24 cellular contexts compared by ENCODE assay signal in the genomic region with DNA sequence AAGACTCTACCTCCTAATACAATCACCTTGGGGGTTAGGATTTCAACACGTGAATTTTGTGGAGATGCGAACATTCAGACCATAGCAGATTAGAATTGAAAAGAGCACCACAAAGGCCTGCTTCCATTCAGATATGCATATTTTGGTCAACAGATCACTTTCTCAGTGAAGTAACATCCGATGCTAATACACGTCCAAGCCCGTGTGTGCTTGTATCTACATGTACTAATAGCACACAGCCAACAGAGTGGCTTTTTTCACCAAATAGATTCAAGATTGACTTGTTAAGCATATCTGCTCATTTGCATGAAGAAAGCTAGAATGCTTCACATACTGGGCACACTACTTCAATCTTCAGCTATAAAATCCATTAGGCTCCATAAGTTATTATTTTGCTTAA. TPM values are rescaled to one million over a fixed set of nuclear protein-coding genes. Genes with fewer than 3 reads are reported as not detected.
DNase-seq lines count a peak whose midpoint lies in the region; ATAC-seq and TF ChIP-seq lines count a peak whose summit lies in the region.
"Had no signal": no experiment of that assay in that cellular context is flagged by ENCODE, and none has a peak within 500 bp of the region (broad histone marks: within the 10 kb centered on the region; RNA-seq: fewer than 3 reads in every experiment).

No MANE protein-coding gene starts in this region.

- no peaks in the 10 kb centered on the region for H3K27me3 ChIP-seq in A673 (replicated peaks; ENCODE audit: insufficient read depth, low read depth, low read length, poor library complexity)
- no peaks in the 10 kb centered on the region for H3K27me3 ChIP-seq in neuronal stem cell (ENCODE audit: control insufficient read depth in 3 of 3, insufficient read depth in 3 of 3, low read depth in 1 of 3, low read length in 3 of 3)
- H3K27me3 ChIP-seq in testis, result no peaks in the 10 kb centered on the region
- H3K27me3 ChIP-seq: sigmoid colon had no signal

- no peak overlapping the region for H3K4me3 ChIP-seq in A673 (ENCODE audit: low read depth, low read length, poor library complexity, severe bottlenecking)
- H3K4me3 ChIP-seq in neuronal stem cell (ENCODE audit: low read length in 2 of 2), result no peak overlapping the region
- H3K4me3 ChIP-seq in testis, result no peak overlapping the region
- H3K4me3 ChIP-seq: sigmoid colon had no signal

- no peak overlapping the region for H3K14ac ChIP-seq in neuronal stem cell (ENCODE audit: low read length)

- no peak for TF ChIP-seq POLR2A in testis (IDR thresholded peaks at IDR 0.05)

- no peak overlapping the region for H3K4me2 ChIP-seq in neuronal stem cell (ENCODE audit: insufficient read depth, low read length, poor library complexity, severe bottlenecking)

- intact Hi-C loops in A673 (cut with micrococcal nuclease; ENCODE audit: unreplicated experiment) (no loop called here), testis (cut with DNase I; ENCODE audit: low total_unique reads) (loop anchor here (5.0 kb wide), 1 partner anchor 34 kb away; a partner anchor contains a TSS)

- H3K9me3 Mint-ChIP-seq in activated T-cell treated with anti-CD3 and anti-CD28 coated beads, Interleukin-2, amount 50 U/mL, for 24 hours, result no peaks in the 10 kb centered on the region
- H3K9me3 Mint-ChIP-seq: activated CD4-positive, alpha-beta memory T cell treated with anti-CD3 and anti-CD28 coated beads for 36 hours; activated naive CD4-positive, alpha-beta T cell treated with anti-CD3 and anti-CD28 coated beads for 36 hours; activated T-helper 1 cell treated with anti-CD3 and anti-CD28 coated beads, Interleukin-12 subunit alpha, Interleukin-12 subunit beta, Interleukin-2, Interleukin-4 antibody, amounts not matched to agents 30 ng/mL and 10 ng/mL and 1 ng/mL, durations not matched to agents 14 hours and 24 hours and 36 hours; CD4-positive, CD25-positive, alpha-beta regulatory T cell; HFFc6; naive B cell had no signal

- POLR2A ChIA-PET in A673 (lab: Charles Lee; ENCODE audit: low non-redundant PET), result interaction anchor here (0.6 kb wide), 1 partner anchor 20 kb away, joined by 3 read pairs; no protein-coding TSS in a partner anchor
- POLR2A ChIA-PET in RWPE1 (lab: Yijun Ruan, JAX; ENCODE audit: low non-redundant PET), result no interaction called here

- no peak overlapping the region for H2BK12ac ChIP-seq in neuronal stem cell (ENCODE audit: low read length)

- no peaks in the 10 kb centered on the region for H3K27me3 Mint-ChIP-seq in activated T-cell treated with anti-CD3 and anti-CD28 coated beads, Interleukin-2, amount 50 U/mL, for 24 hours
- H3K27me3 Mint-ChIP-seq: activated CD4-positive, alpha-beta memory T cell treated with anti-CD3 and anti-CD28 coated beads for 36 hours; naive B cell had no signal

- peak overlapping the region; percentile 72 for H3K27ac ChIP-seq in A673 (ENCODE audit: low read depth, low read length, poor library complexity, severe bottlenecking)
- H3K27ac ChIP-seq in RWPE1, result no peak overlapping the region
- H3K27ac ChIP-seq in neuronal stem cell (replicated peaks; ENCODE audit: low read length), result no peak overlapping the region
- H3K27ac ChIP-seq in testis, result no peak overlapping the region

- no peak overlapping the region for H2BK120ac ChIP-seq in neuronal stem cell (ENCODE audit: low read depth, low read length)

- H3K36me3 ChIP-seq in A673 (ENCODE audit: insufficient read depth, low read length, poor library complexity, severe bottlenecking), result no peaks in the 10 kb centered on the region
- no peaks in the 10 kb centered on the region for H3K36me3 ChIP-seq in neuronal stem cell (replicated peaks in 1 of 2; ENCODE audit: control insufficient read depth in 2 of 2, insufficient read depth in 2 of 2, low read length in 2 of 2)
- H3K36me3 ChIP-seq in testis (ENCODE audit: low read depth, missing control alignments), result no peaks in the 10 kb centered on the region
- H3K36me3 ChIP-seq: sigmoid colon had no signal

- no peak overlapping the region for H4K91ac ChIP-seq in neuronal stem cell (ENCODE audit: low read depth, low read length, poor library complexity)

- no peak overlapping the region for H3K4me3 Mint-ChIP-seq in activated T-cell treated with anti-CD3 and anti-CD28 coated beads, Interleukin-2, amount 50 U/mL, for 24 hours
- H3K4me3 Mint-ChIP-seq: activated CD4-positive, alpha-beta memory T cell treated with anti-CD3 and anti-CD28 coated beads for 36 hours; activated naive CD4-positive, alpha-beta T cell treated with anti-CD3 and anti-CD28 coated beads for 36 hours; activated T-helper 1 cell treated with anti-CD3 and anti-CD28 coated beads, Interleukin-12 subunit alpha, Interleukin-12 subunit beta, Interleukin-2, Interleukin-4 antibody, amounts not matched to agents 30 ng/mL and 10 ng/mL and 1 ng/mL, durations not matched to agents 14 hours and 24 hours and 36 hours; CD4-positive, CD25-positive, alpha-beta regulatory T cell; HFFc6; naive B cell had no signal

- no peak overlapping the region for H2AK5ac ChIP-seq in neuronal stem cell (ENCODE audit: low read depth, low read length)

- H2BK15ac ChIP-seq in neuronal stem cell (ENCODE audit: low read length), result no peak overlapping the region

- no peak for TF ChIP-seq CTCF in A673 (conservative IDR thresholded peaks at IDR 0.05; ENCODE audit: low read depth, low read length)
- no peak for TF ChIP-seq CTCF in RWPE1 (conservative IDR thresholded peaks at IDR 0.05; ENCODE audit: low read depth)
- TF ChIP-seq CTCF in testis (IDR thresholded peaks at IDR 0.05), result no peak

- H3K36me3 Mint-ChIP-seq in activated T-cell treated with anti-CD3 and anti-CD28 coated beads, Interleukin-2, amount 50 U/mL, for 24 hours (ENCODE audit: low read depth), result no peaks in the 10 kb centered on the region
- H3K36me3 Mint-ChIP-seq: activated CD4-positive, alpha-beta memory T cell treated with anti-CD3 and anti-CD28 coated beads for 36 hours; CD4-positive, CD25-positive, alpha-beta regulatory T cell; naive B cell had no signal

- no peak overlapping the region for H3K23ac ChIP-seq in neuronal stem cell (ENCODE audit: low read depth, low read length, poor library complexity)

- no peak overlapping the region for H4K8ac ChIP-seq in neuronal stem cell (ENCODE audit: low read depth, low read length)

- H3K79me1 ChIP-seq in neuronal stem cell (ENCODE audit: low read depth, low read length), result no peaks in the 10 kb centered on the region

- DNase-seq in A673 (ENCODE audit: low spot score), result no peak
- DNase-seq in RWPE1 (ENCODE audit: low spot score), result peak; percentile 45
- DNase-seq in neuronal stem cell (ENCODE audit: low spot score), result no peak
- no peak for DNase-seq in testis
- no peak for DNase-seq in activated T-cell treated with anti-CD3 and anti-CD28 coated beads, Interleukin-2, amount 50 U/mL, for 24 hours
- DNase-seq in NCI-H2107 (lab: John Stamatoyannopoulos, UW), result no peak
- DNase-seq: activated CD4-positive, alpha-beta memory T cell treated with anti-CD3 and anti-CD28 coated beads for 36 hours; activated naive CD4-positive, alpha-beta T cell treated with anti-CD3 and anti-CD28 coated beads for 36 hours; CD4-positive, CD25-positive, alpha-beta regulatory T cell; HFFc6; kidney; midbrain; naive B cell; NCI-H1092 treated with DMSO at 0.1 percent for 48 hours; NCI-H187; NCI-H510A treated with DMSO at 0.1 percent for 48 hours; occipital lobe; psoas muscle; RPMI8226; sigmoid colon; stimulated activated CD4-positive, alpha-beta T cell treated with anti-CD3 and anti-CD28 coated beads, Interleukin-4, amount 100 ng/mL, for 4 hours had no signal

- H3K9me3 ChIP-seq in A673 (ENCODE audit: low read depth, low read length, poor library complexity, severe bottlenecking) (no peaks in the 10 kb centered on the region), neuronal stem cell (replicated peaks in 1 of 2; ENCODE audit: control insufficient read depth in 2 of 2, insufficient read depth in 1 of 2, low read depth in 1 of 2, low read length in 2 of 2) (peaks cover 0 to 4% of the 10 kb centered on the region in 2 donors), testis (no peaks in the 10 kb centered on the region)
- H3K9me3 ChIP-seq: psoas muscle, sigmoid colon had no signal

- no peak overlapping the region for H3K9ac ChIP-seq in neuronal stem cell (ENCODE audit: low read depth, low read length, poor library complexity)

- no peak overlapping the region for H3K27ac Mint-ChIP-seq in activated T-cell treated with anti-CD3 and anti-CD28 coated beads, Interleukin-2, amount 50 U/mL, for 24 hours
- H3K27ac Mint-ChIP-seq: activated CD4-positive, alpha-beta memory T cell treated with anti-CD3 and anti-CD28 coated beads for 36 hours; activated naive CD4-positive, alpha-beta T cell treated with anti-CD3 and anti-CD28 coated beads for 36 hours; activated T-helper 1 cell treated with anti-CD3 and anti-CD28 coated beads, Interleukin-12 subunit alpha, Interleukin-12 subunit beta, Interleukin-2, Interleukin-4 antibody, amounts not matched to agents 30 ng/mL and 10 ng/mL and 1 ng/mL, durations not matched to agents 14 hours and 24 hours and 36 hours; CD4-positive, CD25-positive, alpha-beta regulatory T cell; HFFc6; naive B cell had no signal

- H2BK5ac ChIP-seq in neuronal stem cell (ENCODE audit: low read length), result no peak overlapping the region

- CTCF ChIA-PET in A673 (lab: Charles Lee), result no interaction called here
- CTCF ChIA-PET in RWPE1 (lab: Yijun Ruan, JAX), result interaction anchor here (0.5 kb wide), 1 partner anchor 85 kb away, joined by 4 read pairs; no protein-coding TSS in a partner anchor

- H3K4me1 Mint-ChIP-seq in activated T-cell treated with anti-CD3 and anti-CD28 coated beads, Interleukin-2, amount 50 U/mL, for 24 hours (ENCODE audit: low read depth), result peaks cover 6% of the 10 kb centered on the region
- H3K4me1 Mint-ChIP-seq: naive B cell had no signal

- ATAC-seq in esophagus mucosa (peak; percentile 78), HG03378 (IDR thresholded peaks at IDR 0.05; ENCODE audit: unreplicated experiment) (no peak)
- ATAC-seq: psoas muscle had no signal

- H2AFZ ChIP-seq in neuronal stem cell (ENCODE audit: low read length), result peak overlapping the region; percentile 25

- no CpG with 5 or more reads among the region's 5 CpGs for WGBS in neuronal stem cell (ENCODE audit: extremely low coverage in 2 of 2, insufficient read length in 2 of 2, insufficient replicate concordance in 1 of 2), 2 donors
- WGBS in testis, 2 donors, result 86 to 92% methylated on average over 5 of the region's 5 CpGs

- H3K4ac ChIP-seq in neuronal stem cell (ENCODE audit: low read length), result no peak overlapping the region

- no peak overlapping the region for H3K18ac ChIP-seq in neuronal stem cell (ENCODE audit: low read length)

- H3K4me1 ChIP-seq in A673 (ENCODE audit: insufficient read depth, low read length, poor library complexity, severe bottlenecking) (peaks cover 32% of the 10 kb centered on the region), neuronal stem cell (ENCODE audit: control insufficient read depth in 2 of 2, insufficient read depth in 1 of 2, low read depth in 1 of 2, low read length in 2 of 2) (peaks cover 6 to 20% of the 10 kb centered on the region in 2 donors), testis (peaks cover 12% of the 10 kb centered on the region)

- no TSS peak for BruUV-seq in A673 (replicated peaks; lab: Mats Ljungman, UMichigan)

RNA-seq across cellular contexts. Expression of a gene that starts 35.6 kb away (rescaled TPM):
- total RNA-seq in A673 (2021), result 42.8 and 53.7 TPM in 2 replicates
- 26.7 TPM for total RNA-seq in esophagus mucosa
- 130 TPM for polyA plus RNA-seq in neuronal stem cell (2013, experiment 1 of 2)
- polyA plus RNA-seq in neuronal stem cell (2013, experiment 2 of 2), result 125 TPM
- total RNA-seq in testis, result 10 to 100 TPM; 17.5 to 22.7 TPM
- polyA plus RNA-seq in testis (ENCODE audit: insufficient read depth, low read depth, low replicate concordance), result 27.6 TPM
